Comparison of ENCODE assay signal across 14 cellular contexts in genomic region chr4:98363431-98363830, GRCh38.
DNase-seq lines count a peak whose midpoint lies in the region; ATAC-seq, FAIRE-seq and TF ChIP-seq lines count a peak whose summit lies in the region.
"Had no signal": no experiment of that assay in that cellular context is flagged by ENCODE, and none has a peak within 500 bp of the region (broad histone marks: within the 10 kb centered on the region; RNA-seq: fewer than 3 reads in every experiment).

No MANE protein-coding gene starts in this region.

- H3K27me3 Mint-ChIP-seq in stimulated activated naive CD8-positive, alpha-beta T cell treated with anti-CD3 and anti-CD28 coated beads, Interleukin-15, Interleukin-2, amounts not matched to agents 100 ng/mL and 50 ng/mL, for 24 hours: no peaks in the 10 kb centered on the region
- H3K27me3 Mint-ChIP-seq: CD4-positive, alpha-beta T cell had no signal

- H3K27ac ChIP-seq in keratinocyte (ENCODE audit: control insufficient read depth, insufficient read depth, low read length): no peak overlapping the region

- no peak for TF ChIP-seq CTCF in epithelial cell of esophagus (IDR thresholded peaks at IDR 0.05; ENCODE audit: insufficient read depth, low read depth, low read length, missing control alignments)
- no peak for TF ChIP-seq CTCF in keratinocyte (optimal IDR thresholded peaks at IDR 0.05 in 1 of 3, IDR thresholded peaks at IDR 0.05 in 1 of 3, conservative IDR thresholded peaks at IDR 0.05 in 1 of 3; ENCODE audit: extremely low read depth in 1 of 3, insufficient read depth in 2 of 3, low read length in 3 of 3)

- dilution Hi-C loops in keratinocyte (cut with MboI; ENCODE audit: extremely low pct_ligation_motif_present, low sequenced_read_pairs): no loop called here

- peaks cover 63% of the 10 kb centered on the region for H3K36me3 Mint-ChIP-seq in stimulated activated naive CD8-positive, alpha-beta T cell treated with anti-CD3 and anti-CD28 coated beads, Interleukin-15, Interleukin-2, amounts not matched to agents 100 ng/mL and 50 ng/mL, for 24 hours (ENCODE audit: low read depth)

- H4K20me1 ChIP-seq in keratinocyte (ENCODE audit: control insufficient read depth, extremely low read depth, insufficient read depth, low read length): no peaks in the 10 kb centered on the region

- no peak overlapping the region for H3K4me3 Mint-ChIP-seq in stimulated activated naive CD8-positive, alpha-beta T cell treated with anti-CD3 and anti-CD28 coated beads, Interleukin-15, Interleukin-2, amounts not matched to agents 100 ng/mL and 50 ng/mL, for 24 hours
- H3K4me3 Mint-ChIP-seq: CD4-positive, alpha-beta T cell had no signal

- H3K4me1 ChIP-seq in keratinocyte (ENCODE audit: control insufficient read depth, extremely low read depth, insufficient read depth, low read length): peaks cover 9% of the 10 kb centered on the region
- H3K4me1 ChIP-seq: HAP-1 had no signal

- no peak overlapping the region for H3K4me3 ChIP-seq in epithelial cell of esophagus (ENCODE audit: low read length)
- no peak overlapping the region for H3K4me3 ChIP-seq in keratinocyte (ENCODE audit: control insufficient read depth in 2 of 3, extremely low read depth in 1 of 3, insufficient read depth in 2 of 3, low read depth in 1 of 3, low read length in 3 of 3)
- H3K4me3 ChIP-seq: HAP-1 had no signal

- peaks cover 6% of the 10 kb centered on the region for H3K4me1 Mint-ChIP-seq in stimulated activated naive CD8-positive, alpha-beta T cell treated with anti-CD3 and anti-CD28 coated beads, Interleukin-15, Interleukin-2, amounts not matched to agents 100 ng/mL and 50 ng/mL, for 24 hours (ENCODE audit: low read depth)

- H3K9me3 ChIP-seq in keratinocyte (ENCODE audit: control insufficient read depth, low read depth, low read length): no peaks in the 10 kb centered on the region

- H3K4me2 ChIP-seq in keratinocyte (ENCODE audit: control insufficient read depth, extremely low read depth, insufficient read depth, low read depth, low read length): peak overlapping the region; percentile 10

- no peak for ATAC-seq in stimulated activated naive CD8-positive, alpha-beta T cell treated with anti-CD3 and anti-CD28 coated beads, Interleukin-15, Interleukin-2, amounts not matched to agents 100 U/mL and 50 U/mL, for 24 hours

- no peaks in the 10 kb centered on the region for H3K9me1 ChIP-seq in keratinocyte (ENCODE audit: control insufficient read depth, extremely low read depth, insufficient read depth, low read length)

- H3K9me3 Mint-ChIP-seq in stimulated activated naive CD8-positive, alpha-beta T cell treated with anti-CD3 and anti-CD28 coated beads, Interleukin-15, Interleukin-2, amounts not matched to agents 100 ng/mL and 50 ng/mL, for 24 hours: peaks cover 18% of the 10 kb centered on the region

- H2AFZ ChIP-seq in keratinocyte (ENCODE audit: control insufficient read depth, low read length): no peak overlapping the region

- FAIRE-seq in keratinocyte (lab: Jason Lieb, UNC): peak; percentile 78
- FAIRE-seq: H1 had no signal

- no peak overlapping the region for H3K9ac ChIP-seq in keratinocyte (ENCODE audit: control insufficient read depth, extremely low read depth, insufficient read depth, low read length)

- H3K79me2 ChIP-seq in keratinocyte (ENCODE audit: control insufficient read depth, insufficient read depth, low read length): peaks cover 1% of the 10 kb centered on the region

- DNase-seq in stimulated activated naive CD8-positive, alpha-beta T cell treated with anti-CD3 and anti-CD28 coated beads, Interleukin-15, Interleukin-2, amounts not matched to agents 100 U/mL and 50 U/mL, for 24 hours: no peak
- DNase-seq in epithelial cell of esophagus (ENCODE audit: low read depth) (peak; percentile 75), keratinocyte (ENCODE audit: low read depth, low spot score) (no peak), SKM-1 treated with dmso at 0.1 percent for 144 hours (lab: John Stamatoyannopoulos, UW; ENCODE audit: unreplicated experiment) (no peak), putamen (ENCODE audit: low spot score) (no peak), RPMI8226 (no peak)
- DNase-seq: ACHN; C1 segment of cervical spinal cord; Calu3; CD4-positive, alpha-beta T cell; DMS 273 treated with DMSO at 0.1 percent for 48 hours had no signal

- no peaks in the 10 kb centered on the region for H3K27me3 ChIP-seq in keratinocyte (ENCODE audit: control insufficient read depth, extremely low read depth, insufficient read depth, low read length)

- peak overlapping the region; percentile 2 for H3K27ac Mint-ChIP-seq in stimulated activated naive CD8-positive, alpha-beta T cell treated with anti-CD3 and anti-CD28 coated beads, Interleukin-15, Interleukin-2, amounts not matched to agents 100 ng/mL and 50 ng/mL, for 24 hours
- H3K27ac Mint-ChIP-seq: CD4-positive, alpha-beta T cell had no signal

- H3K36me3 ChIP-seq in keratinocyte (ENCODE audit: control insufficient read depth in 2 of 2, extremely low read depth in 1 of 2, insufficient read depth in 2 of 2, low read length in 2 of 2): peaks cover 3 to 4% of the 10 kb centered on the region in 2 experiments
- H3K36me3 ChIP-seq: HAP-1 had no signal
